1 cellular context compared by ENCODE assay signal in the genomic region with DNA sequence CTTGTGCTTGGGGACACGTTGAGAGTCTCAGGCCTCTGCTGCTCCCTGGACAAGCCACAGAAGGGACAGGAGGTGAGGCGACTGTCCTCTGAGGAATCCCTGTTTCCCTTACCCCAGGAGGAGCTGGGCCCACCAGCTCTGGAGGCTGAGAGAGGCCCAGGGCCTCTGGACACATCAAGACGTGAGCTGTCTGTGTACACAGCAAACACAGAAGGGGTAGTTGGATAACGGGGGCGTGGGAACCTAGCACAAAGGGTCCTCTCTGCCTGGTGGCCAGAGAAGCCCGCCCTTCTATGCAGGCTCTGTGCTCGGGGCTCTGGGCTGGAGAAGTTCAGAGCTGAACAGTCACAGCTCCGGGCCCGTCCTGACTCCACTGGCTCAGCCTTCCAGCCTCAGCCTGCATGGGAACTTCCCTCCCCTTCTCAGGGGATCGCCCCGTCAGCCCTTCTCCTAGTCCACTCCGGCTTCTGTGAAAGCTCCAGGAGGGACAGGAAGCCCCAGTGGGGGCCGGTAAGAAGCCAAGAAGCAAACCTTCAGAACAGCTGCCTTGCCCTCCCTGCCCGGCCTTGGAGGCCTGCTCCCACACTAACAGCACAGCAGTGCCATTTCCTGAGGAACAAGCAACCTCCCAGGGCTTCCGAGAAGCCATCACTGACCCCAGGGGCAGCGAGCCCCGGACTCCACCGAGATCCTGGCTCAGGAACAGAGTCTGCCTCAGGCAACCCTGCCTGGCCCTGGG.
TF ChIP-seq lines count a peak whose summit lies in the region.

No MANE protein-coding gene starts in this region.

TF ChIP-seq in HepG2, 621 proteins besides CTCF, POLR2A, EP300 and RAD21 (continues in another document):
- no peak for TF ChIP-seq ZNF777 (CRISPR knock-in tag; IDR thresholded peaks at IDR 0.05)
- TF ChIP-seq ZNF20 (CRISPR knock-in tag; IDR thresholded peaks at IDR 0.05), result no peak
- TF ChIP-seq, protein P1, sequence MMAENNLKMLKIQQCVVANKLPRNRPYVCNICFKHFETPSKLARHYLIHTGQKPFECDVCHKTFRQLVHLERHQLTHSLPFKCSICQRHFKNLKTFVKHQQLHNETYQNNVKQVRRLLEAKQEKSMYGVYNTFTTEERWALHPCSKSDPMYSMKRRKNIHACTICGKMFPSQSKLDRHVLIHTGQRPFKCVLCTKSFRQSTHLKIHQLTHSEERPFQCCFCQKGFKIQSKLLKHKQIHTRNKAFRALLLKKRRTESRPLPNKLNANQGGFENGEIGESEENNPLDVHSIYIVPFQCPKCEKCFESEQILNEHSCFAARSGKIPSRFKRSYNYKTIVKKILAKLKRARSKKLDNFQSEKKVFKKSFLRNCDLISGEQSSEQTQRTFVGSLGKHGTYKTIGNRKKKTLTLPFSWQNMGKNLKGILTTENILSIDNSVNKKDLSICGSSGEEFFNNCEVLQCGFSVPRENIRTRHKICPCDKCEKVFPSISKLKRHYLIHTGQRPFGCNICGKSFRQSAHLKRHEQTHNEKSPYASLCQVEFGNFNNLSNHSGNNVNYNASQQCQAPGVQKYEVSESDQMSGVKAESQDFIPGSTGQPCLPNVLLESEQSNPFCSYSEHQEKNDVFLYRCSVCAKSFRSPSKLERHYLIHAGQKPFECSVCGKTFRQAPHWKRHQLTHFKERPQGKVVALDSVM (CRISPR knock-in tag; IDR thresholded peaks at IDR 0.05), result peak; percentile 56; the same call in 1 of the 2 replicates
- no peak for TF ChIP-seq ZFP36L1 (CRISPR knock-in tag; IDR thresholded peaks at IDR 0.05)
- no peak for TF ChIP-seq ZNF776 (CRISPR knock-in tag; IDR thresholded peaks at IDR 0.05)
- TF ChIP-seq, protein P2, sequence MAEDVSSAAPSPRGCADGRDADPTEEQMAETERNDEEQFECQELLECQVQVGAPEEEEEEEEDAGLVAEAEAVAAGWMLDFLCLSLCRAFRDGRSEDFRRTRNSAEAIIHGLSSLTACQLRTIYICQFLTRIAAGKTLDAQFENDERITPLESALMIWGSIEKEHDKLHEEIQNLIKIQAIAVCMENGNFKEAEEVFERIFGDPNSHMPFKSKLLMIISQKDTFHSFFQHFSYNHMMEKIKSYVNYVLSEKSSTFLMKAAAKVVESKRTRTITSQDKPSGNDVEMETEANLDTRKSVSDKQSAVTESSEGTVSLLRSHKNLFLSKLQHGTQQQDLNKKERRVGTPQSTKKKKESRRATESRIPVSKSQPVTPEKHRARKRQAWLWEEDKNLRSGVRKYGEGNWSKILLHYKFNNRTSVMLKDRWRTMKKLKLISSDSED (CRISPR knock-in tag; IDR thresholded peaks at IDR 0.05), result no peak
- no peak for TF ChIP-seq ZSCAN20 (CRISPR knock-in tag; IDR thresholded peaks at IDR 0.05; ENCODE audit: borderline replicate concordance)
- no peak for TF ChIP-seq MED8 (CRISPR knock-in tag; IDR thresholded peaks at IDR 0.05; ENCODE audit: insufficient replicate concordance)
- no peak for TF ChIP-seq GFI1 (CRISPR knock-in tag; IDR thresholded peaks at IDR 0.05; ENCODE audit: borderline replicate concordance)
- TF ChIP-seq, protein P3, sequence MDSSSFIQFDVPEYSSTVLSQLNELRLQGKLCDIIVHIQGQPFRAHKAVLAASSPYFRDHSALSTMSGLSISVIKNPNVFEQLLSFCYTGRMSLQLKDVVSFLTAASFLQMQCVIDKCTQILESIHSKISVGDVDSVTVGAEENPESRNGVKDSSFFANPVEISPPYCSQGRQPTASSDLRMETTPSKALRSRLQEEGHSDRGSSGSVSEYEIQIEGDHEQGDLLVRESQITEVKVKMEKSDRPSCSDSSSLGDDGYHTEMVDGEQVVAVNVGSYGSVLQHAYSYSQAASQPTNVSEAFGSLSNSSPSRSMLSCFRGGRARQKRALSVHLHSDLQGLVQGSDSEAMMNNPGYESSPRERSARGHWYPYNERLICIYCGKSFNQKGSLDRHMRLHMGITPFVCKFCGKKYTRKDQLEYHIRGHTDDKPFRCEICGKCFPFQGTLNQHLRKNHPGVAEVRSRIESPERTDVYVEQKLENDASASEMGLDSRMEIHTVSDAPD (CRISPR knock-in tag; IDR thresholded peaks at IDR 0.05), result no peak
- no peak for TF ChIP-seq HMGA1 (CRISPR knock-in tag; conservative IDR thresholded peaks at IDR 0.05)
- no peak for TF ChIP-seq HMG20B (CRISPR knock-in tag; conservative IDR thresholded peaks at IDR 0.05)
- TF ChIP-seq CAMTA2 (CRISPR knock-in tag; IDR thresholded peaks at IDR 0.05; ENCODE audit: borderline replicate concordance), result no peak
- TF ChIP-seq, protein P4, sequence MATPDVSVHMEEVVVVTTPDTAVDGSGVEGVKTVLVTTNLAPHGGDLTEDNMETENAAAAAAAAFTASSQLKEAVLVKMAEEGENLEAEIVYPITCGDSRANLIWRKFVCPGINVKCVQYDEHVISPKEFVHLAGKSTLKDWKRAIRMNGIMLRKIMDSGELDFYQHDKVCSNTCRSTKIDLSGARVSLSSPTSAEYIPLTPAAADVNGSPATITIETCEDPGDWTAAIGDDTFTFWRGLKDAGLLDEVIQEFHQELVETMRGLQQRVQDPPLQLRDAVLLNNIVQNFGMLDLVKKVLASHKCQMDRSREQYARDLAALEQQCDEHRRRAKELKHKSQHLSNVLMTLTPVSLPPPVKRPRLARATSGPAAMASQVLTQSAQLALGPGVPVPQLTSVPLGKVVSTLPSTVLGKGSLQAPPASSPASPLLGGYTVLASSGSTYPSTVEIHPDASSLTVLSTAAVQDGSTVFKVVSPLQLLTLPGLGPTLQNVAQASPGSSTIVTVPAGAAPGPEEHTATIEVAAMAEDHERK (CRISPR knock-in tag; IDR thresholded peaks at IDR 0.05; ENCODE audit: low read depth), result no peak
- no peak for TF ChIP-seq CCAR2 (optimal IDR thresholded peaks at IDR 0.05; ENCODE audit: low read depth, low read length)
- TF ChIP-seq ZNF451 (CRISPR knock-in tag; IDR thresholded peaks at IDR 0.05), result no peak
- no peak for TF ChIP-seq PRPF4 (IDR thresholded peaks at IDR 0.05; ENCODE audit: low read depth, low read length, poor library complexity, severe bottlenecking)
- TF ChIP-seq ZSCAN9 (CRISPR knock-in tag; IDR thresholded peaks at IDR 0.05; ENCODE audit: borderline replicate concordance), result no peak
- TF ChIP-seq, protein P5, sequence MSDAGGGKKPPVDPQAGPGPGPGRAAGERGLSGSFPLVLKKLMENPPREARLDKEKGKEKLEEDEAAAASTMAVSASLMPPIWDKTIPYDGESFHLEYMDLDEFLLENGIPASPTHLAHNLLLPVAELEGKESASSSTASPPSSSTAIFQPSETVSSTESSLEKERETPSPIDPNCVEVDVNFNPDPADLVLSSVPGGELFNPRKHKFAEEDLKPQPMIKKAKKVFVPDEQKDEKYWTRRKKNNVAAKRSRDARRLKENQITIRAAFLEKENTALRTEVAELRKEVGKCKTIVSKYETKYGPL (CRISPR knock-in tag; IDR thresholded peaks at IDR 0.05), result peak; percentile 67; the same call in 1 of the 2 replicates
- TF ChIP-seq SOX6 (IDR thresholded peaks at IDR 0.05), result no peak
- TF ChIP-seq SOX6 (CRISPR knock-in tag; IDR thresholded peaks at IDR 0.05), result no peak
- TF ChIP-seq, protein P6, sequence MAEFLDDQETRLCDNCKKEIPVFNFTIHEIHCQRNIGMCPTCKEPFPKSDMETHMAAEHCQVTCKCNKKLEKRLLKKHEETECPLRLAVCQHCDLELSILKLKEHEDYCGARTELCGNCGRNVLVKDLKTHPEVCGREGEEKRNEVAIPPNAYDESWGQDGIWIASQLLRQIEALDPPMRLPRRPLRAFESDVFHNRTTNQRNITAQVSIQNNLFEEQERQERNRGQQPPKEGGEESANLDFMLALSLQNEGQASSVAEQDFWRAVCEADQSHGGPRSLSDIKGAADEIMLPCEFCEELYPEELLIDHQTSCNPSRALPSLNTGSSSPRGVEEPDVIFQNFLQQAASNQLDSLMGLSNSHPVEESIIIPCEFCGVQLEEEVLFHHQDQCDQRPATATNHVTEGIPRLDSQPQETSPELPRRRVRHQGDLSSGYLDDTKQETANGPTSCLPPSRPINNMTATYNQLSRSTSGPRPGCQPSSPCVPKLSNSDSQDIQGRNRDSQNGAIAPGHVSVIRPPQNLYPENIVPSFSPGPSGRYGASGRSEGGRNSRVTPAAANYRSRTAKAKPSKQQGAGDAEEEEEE (CRISPR knock-in tag; IDR thresholded peaks at IDR 0.05; ENCODE audit: borderline replicate concordance), result no peak
- TF ChIP-seq, protein P7, sequence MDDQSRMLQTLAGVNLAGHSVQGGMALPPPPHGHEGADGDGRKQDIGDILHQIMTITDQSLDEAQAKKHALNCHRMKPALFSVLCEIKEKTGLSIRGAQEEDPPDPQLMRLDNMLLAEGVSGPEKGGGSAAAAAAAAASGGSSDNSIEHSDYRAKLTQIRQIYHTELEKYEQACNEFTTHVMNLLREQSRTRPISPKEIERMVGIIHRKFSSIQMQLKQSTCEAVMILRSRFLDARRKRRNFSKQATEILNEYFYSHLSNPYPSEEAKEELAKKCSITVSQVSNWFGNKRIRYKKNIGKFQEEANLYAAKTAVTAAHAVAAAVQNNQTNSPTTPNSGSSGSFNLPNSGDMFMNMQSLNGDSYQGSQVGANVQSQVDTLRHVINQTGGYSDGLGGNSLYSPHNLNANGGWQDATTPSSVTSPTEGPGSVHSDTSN (CRISPR knock-in tag; IDR thresholded peaks at IDR 0.05; ENCODE audit: borderline replicate concordance), result no peak
- TF ChIP-seq ZNF34 (CRISPR knock-in tag; IDR thresholded peaks at IDR 0.05; ENCODE audit: borderline replicate concordance), result no peak
- no peak for TF ChIP-seq GLI4 (CRISPR knock-in tag; IDR thresholded peaks at IDR 0.05; ENCODE audit: borderline replicate concordance)
- no peak for TF ChIP-seq ZKSCAN5 (CRISPR knock-in tag; IDR thresholded peaks at IDR 0.05)
- TF ChIP-seq, protein P8, sequence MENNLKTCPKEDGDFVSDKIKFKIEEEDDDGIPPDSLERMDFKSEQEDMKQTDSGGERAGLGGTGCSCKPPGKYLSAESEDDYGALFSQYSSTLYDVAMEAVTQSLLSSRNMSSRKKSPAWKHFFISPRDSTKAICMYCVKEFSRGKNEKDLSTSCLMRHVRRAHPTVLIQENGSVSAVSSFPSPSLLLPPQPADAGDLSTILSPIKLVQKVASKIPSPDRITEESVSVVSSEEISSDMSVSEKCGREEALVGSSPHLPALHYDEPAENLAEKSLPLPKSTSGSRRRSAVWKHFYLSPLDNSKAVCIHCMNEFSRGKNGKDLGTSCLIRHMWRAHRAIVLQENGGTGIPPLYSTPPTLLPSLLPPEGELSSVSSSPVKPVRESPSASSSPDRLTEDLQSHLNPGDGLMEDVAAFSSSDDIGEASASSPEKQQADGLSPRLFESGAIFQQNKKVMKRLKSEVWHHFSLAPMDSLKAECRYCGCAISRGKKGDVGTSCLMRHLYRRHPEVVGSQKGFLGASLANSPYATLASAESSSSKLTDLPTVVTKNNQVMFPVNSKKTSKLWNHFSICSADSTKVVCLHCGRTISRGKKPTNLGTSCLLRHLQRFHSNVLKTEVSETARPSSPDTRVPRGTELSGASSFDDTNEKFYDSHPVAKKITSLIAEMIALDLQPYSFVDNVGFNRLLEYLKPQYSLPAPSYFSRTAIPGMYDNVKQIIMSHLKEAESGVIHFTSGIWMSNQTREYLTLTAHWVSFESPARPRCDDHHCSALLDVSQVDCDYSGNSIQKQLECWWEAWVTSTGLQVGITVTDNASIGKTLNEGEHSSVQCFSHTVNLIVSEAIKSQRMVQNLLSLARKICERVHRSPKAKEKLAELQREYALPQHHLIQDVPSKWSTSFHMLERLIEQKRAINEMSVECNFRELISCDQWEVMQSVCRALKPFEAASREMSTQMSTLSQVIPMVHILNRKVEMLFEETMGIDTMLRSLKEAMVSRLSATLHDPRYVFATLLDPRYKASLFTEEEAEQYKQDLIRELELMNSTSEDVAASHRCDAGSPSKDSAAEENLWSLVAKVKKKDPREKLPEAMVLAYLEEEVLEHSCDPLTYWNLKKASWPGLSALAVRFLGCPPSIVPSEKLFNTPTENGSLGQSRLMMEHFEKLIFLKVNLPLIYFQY (CRISPR knock-in tag; IDR thresholded peaks at IDR 0.05; ENCODE audit: borderline replicate concordance), result no peak
- TF ChIP-seq, protein P9, sequence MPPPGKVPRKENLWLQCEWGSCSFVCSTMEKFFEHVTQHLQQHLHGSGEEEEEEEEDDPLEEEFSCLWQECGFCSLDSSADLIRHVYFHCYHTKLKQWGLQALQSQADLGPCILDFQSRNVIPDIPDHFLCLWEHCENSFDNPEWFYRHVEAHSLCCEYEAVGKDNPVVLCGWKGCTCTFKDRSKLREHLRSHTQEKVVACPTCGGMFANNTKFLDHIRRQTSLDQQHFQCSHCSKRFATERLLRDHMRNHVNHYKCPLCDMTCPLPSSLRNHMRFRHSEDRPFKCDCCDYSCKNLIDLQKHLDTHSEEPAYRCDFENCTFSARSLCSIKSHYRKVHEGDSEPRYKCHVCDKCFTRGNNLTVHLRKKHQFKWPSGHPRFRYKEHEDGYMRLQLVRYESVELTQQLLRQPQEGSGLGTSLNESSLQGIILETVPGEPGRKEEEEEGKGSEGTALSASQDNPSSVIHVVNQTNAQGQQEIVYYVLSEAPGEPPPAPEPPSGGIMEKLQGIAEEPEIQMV (CRISPR knock-in tag; IDR thresholded peaks at IDR 0.05; ENCODE audit: low read depth), result no peak
- TF ChIP-seq ZBTB21 (CRISPR knock-in tag; IDR thresholded peaks at IDR 0.05), result no peak
- no peak for TF ChIP-seq CENPX (CRISPR knock-in tag; IDR thresholded peaks at IDR 0.05)
- TF ChIP-seq ZIK1 (CRISPR knock-in tag; IDR thresholded peaks at IDR 0.05; ENCODE audit: borderline replicate concordance, low read depth), result no peak
